8 cellular contexts compared by ENCODE assay signal in the genomic region with DNA sequence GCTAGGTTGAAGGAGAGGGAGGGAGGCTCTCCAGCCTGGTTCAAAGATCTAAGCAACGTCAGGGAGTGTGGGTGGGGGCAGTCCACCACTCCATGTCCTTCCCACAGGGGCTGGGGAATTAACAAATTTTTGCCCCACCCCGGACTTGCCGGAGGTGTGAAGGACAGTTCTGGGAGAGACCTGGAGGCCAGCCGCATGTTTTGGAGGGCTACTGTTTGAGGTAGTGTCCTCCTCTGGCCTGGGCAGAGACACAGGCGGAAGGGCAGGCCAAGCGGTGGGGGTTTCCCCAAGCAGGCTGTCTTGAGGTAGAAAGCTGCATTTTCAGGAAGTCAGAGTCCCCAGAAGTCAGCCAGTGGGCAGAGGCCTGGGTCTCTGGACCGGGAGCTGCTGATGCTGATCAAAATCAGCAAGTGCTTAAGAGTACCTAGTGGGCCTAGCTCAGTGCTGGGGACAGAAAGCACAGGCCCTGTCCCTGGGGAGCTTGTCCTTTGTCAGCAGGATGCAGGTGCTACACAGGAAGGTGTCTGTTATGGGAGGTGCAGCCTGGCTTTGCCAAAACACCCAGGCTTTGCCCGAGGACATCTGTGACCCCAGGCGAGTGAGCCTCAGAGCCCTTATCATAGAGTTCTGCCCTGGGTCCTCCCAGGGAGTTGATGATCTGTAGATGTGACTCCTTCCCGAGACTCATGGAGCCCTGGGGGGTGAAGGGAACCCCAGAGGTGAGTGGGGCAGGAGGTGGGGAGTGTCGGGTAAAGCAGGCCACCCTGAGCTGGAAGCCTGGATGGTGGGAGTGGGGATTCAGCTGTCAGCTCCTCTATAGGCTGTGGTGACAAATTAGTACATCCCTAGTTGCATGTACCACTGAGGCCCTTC.
DNase-seq lines count a peak whose midpoint lies in the region; ATAC-seq and TF ChIP-seq lines count a peak whose summit lies in the region.

No MANE protein-coding gene starts in this region.

- peak; percentile 39 for ATAC-seq in GM18502 (IDR thresholded peaks at IDR 0.05; ENCODE audit: poor library complexity, unreplicated experiment)
- peak; percentile 49 for ATAC-seq in GM21528 (IDR thresholded peaks at IDR 0.05; ENCODE audit: low FRiP score, unreplicated experiment)
- ATAC-seq in HG03439 (IDR thresholded peaks at IDR 0.05; ENCODE audit: unreplicated experiment), result no peak

- TF ChIP-seq CTCF in NB4 (IDR thresholded peaks at IDR 0.05; ENCODE audit: low read depth, low read length), result no peak

- TF ChIP-seq POLR2A in NB4 (IDR thresholded peaks at IDR 0.05; ENCODE audit: extremely low read depth, insufficient read length), result no peak

- DNase-seq in NB4 (ENCODE audit: low read depth) (peak; percentile 74), germinal center (ENCODE audit: low spot score) (peak; percentile 85), NCI-H187 treated with DMSO at 0.1 percent for 48 hours (lab: John Stamatoyannopoulos, UW) (no peak), SHP77 (lab: John Stamatoyannopoulos, UW) (no peak), HUDEP-2 (lab: John Stamatoyannopoulos, UW; ENCODE audit: unreplicated experiment in 76 of 76) (no peak)

- peak overlapping the region; percentile 12 for H3K4me3 ChIP-seq in NB4 (ENCODE audit: low read depth, low read length)

Comparison
In these comparisons a context has a peak if more than half of its experiments do, and no peak if none do; other contexts are left out.
1. DNase-seq: peak in NB4 (single experiment) and germinal center (single experiment); none in NCI-H187 treated with DMSO at 0.1 percent for 48 hours (single experiment), SHP77 (0 of 2) and HUDEP-2 (0 of 76).